8 cellular contexts compared by ENCODE assay signal in genomic region chr5:11182441-11183080, GRCh38.
DNase-seq lines count a peak whose midpoint lies in the region; ATAC-seq, FAIRE-seq and TF ChIP-seq lines count a peak whose summit lies in the region.

No MANE protein-coding gene starts in this region.

- H3K4me3 ChIP-seq in GM12878 = no peak overlapping the region

- SMC1A ChIA-PET in GM12878 (lab: Charles Lee; ENCODE audit: uncharacterized antibody, unreplicated experiment) = interaction anchor here (0.9 kb wide), 1 partner anchor 12 kb away, joined by 3 read pairs; no protein-coding TSS in a partner anchor

- TF ChIP-seq CTCF in C4-2B (conservative IDR thresholded peaks at IDR 0.05) = peak; percentile 79
- TF ChIP-seq CTCF in GM12878 (IDR thresholded peaks at IDR 0.05 in 2 of 3, conservative IDR thresholded peaks at IDR 0.05 in 1 of 3; ENCODE audit: control insufficient read depth in 2 of 3, extremely low read depth in 1 of 3, insufficient read depth in 1 of 3, low read depth in 3 of 3, low read length in 3 of 3) = peak; percentile 30 to 49 (median 38); a peak in 4 of 6 replicates

- in situ Hi-C loops in GM12878 (cut with MboI) = loop anchor here (25.0 kb wide), 1 partner anchor 720 kb away; no protein-coding TSS in a partner anchor

- no peaks in the 10 kb centered on the region for H3K36me3 ChIP-seq in GM12878 (ENCODE audit: control insufficient read depth in 2 of 2, insufficient read depth in 2 of 2, low read length in 1 of 2)

- POLR2A ChIA-PET in GM12878 (lab: Charles Lee) = interaction anchor here (0.9 kb wide), 1 partner anchor 450 kb away, joined by 3 read pairs; no protein-coding TSS in a partner anchor

- TF ChIP-seq POLR2A in GM12878 (IDR thresholded peaks at IDR 0.05; ENCODE audit: low read depth, low read length) = no peak

- 17% methylated on average over 3 of the region's 3 CpGs for WGBS in GM12878 (ENCODE audit: insufficient coverage, insufficient replicate concordance, low lambda C conversion rate, missing lambda C conversion rate)

- RAD21 ChIA-PET in GM12878 (lab: Charles Lee; ENCODE audit: unreplicated experiment) = interaction anchor here (1.0 kb wide), 1 partner anchor 487 kb away, joined by 3 read pairs; no protein-coding TSS in a partner anchor

- no peaks in the 10 kb centered on the region for H4K20me1 ChIP-seq in GM12878 (ENCODE audit: control insufficient read depth, insufficient read depth)

- no peak overlapping the region for H2AFZ ChIP-seq in GM12878 (ENCODE audit: control insufficient read depth, low read depth, low read length)

- no TSS peak for BruUV-seq in GM12878 (replicated peaks; lab: Mats Ljungman, UMichigan)

- H3K4me1 ChIP-seq in GM12878 (ENCODE audit: control insufficient read depth, insufficient read depth, low read length) = no peaks in the 10 kb centered on the region

- TF ChIP-seq RAD21 in GM12878 (IDR thresholded peaks at IDR 0.05; ENCODE audit: insufficient read depth, low read depth, low read length) = peak; percentile 55

- H3K9ac ChIP-seq in GM12878 (ENCODE audit: control insufficient read depth, insufficient read depth, low read length) = no peak overlapping the region

- H3K27ac ChIP-seq in C4-2B (no peak overlapping the region), GM12878 (ENCODE audit: control insufficient read depth, insufficient read depth) (no peak overlapping the region)

- DNase-seq in NCI-H1694 treated with DMSO at 0.1 percent for 48 hours (lab: John Stamatoyannopoulos, UW) = peak; percentile 92
- DNase-seq in GM12878 (ENCODE audit: low read depth, low spot score) = no peak
- peak; percentile 45 for DNase-seq in medulla oblongata (ENCODE audit: extremely low spot score)
- DNase-seq in NCI-H510A (lab: John Stamatoyannopoulos, UW) = no peak
- DNase-seq in MV-4-11 (lab: John Stamatoyannopoulos, UW) = no peak

- TF ChIP-seq EP300 in GM12878 (IDR thresholded peaks at IDR 0.05; ENCODE audit: borderline replicate concordance in 1 of 2, control insufficient read depth in 1 of 2, low read depth in 2 of 2, low read length in 2 of 2) = no peak

- intact Hi-C loops in GM12878 (cut with micrococcal nuclease; ENCODE audit: unreplicated experiment) = loop anchor here (1.0 to 10.0 kb wide), 3 partner anchors 194 to 728 kb away; no protein-coding TSS in a partner anchor

- peak; percentile 65 for FAIRE-seq in GM12878 (lab: Jason Lieb, UNC)

- peak; percentile 49 for ATAC-seq in GM19324 (IDR thresholded peaks at IDR 0.05; ENCODE audit: low FRiP score, unreplicated experiment)
- peak; percentile 54 for ATAC-seq in GM12878
- no peak for ATAC-seq in GM21786 (IDR thresholded peaks at IDR 0.05; ENCODE audit: unreplicated experiment)

- H3K79me2 ChIP-seq in GM12878 (ENCODE audit: control insufficient read depth, insufficient read depth, low read length) = no peaks in the 10 kb centered on the region

- CTCF ChIA-PET in GM12878 (lab: Yijun Ruan, JAX) = interaction anchor here (1.1 to 2.0 kb wide), 3 partner anchors 194 to 731 kb away, joined by 3 to 11 read pairs (median 4); no protein-coding TSS in a partner anchor

- H3K9me3 ChIP-seq in GM12878 (replicated peaks; ENCODE audit: control insufficient read depth, insufficient read depth, low read length) = no peaks in the 10 kb centered on the region

- H3K27me3 ChIP-seq in GM12878 (replicated peaks in 1 of 2; ENCODE audit: control insufficient read depth in 2 of 2, insufficient read depth in 2 of 2, low read length in 1 of 2) = no peaks in the 10 kb centered on the region

- no peak overlapping the region for H3K4me2 ChIP-seq in GM12878 (ENCODE audit: control insufficient read depth, insufficient read depth)

TF ChIP-seq in GM12878, 131 proteins besides CTCF, POLR2A, EP300 and RAD21:
- TF ChIP-seq HDAC6 (IDR thresholded peaks at IDR 0.05; ENCODE audit: unreplicated experiment) (no peak), SMC3 (IDR thresholded peaks at IDR 0.05; ENCODE audit: borderline replicate concordance, low read length) (peak; percentile 52; the same call in 1 of the 2 replicates), ASH2L (IDR thresholded peaks at IDR 0.05; ENCODE audit: borderline replicate concordance, low read depth) (no peak), YY1 (IDR thresholded peaks at IDR 0.05; ENCODE audit: low read depth, low read length) (no peak), FOXM1 (IDR thresholded peaks at IDR 0.05; ENCODE audit: low read depth, low read length) (no peak), LARP7 (IDR thresholded peaks at IDR 0.05) (no peak), ZBTB11 (CRISPR knock-in tag; IDR thresholded peaks at IDR 0.05) (no peak), SREBF2 (IDR thresholded peaks at IDR 0.05; ENCODE audit: low read length) (no peak), IKZF1 (conservative IDR thresholded peaks at IDR 0.05) (no peak), PKNOX1 (IDR thresholded peaks at IDR 0.05) (peak; percentile 37; the same call in 1 of the 2 replicates), BMI1 (IDR thresholded peaks at IDR 0.05; ENCODE audit: borderline replicate concordance) (peak; percentile 60), KDM1A (IDR thresholded peaks at IDR 0.05; ENCODE audit: borderline replicate concordance) (no peak), RELB (IDR thresholded peaks at IDR 0.05; ENCODE audit: low read depth) (no peak)

Comparison
In these comparisons a context has a peak if more than half of its experiments do, and no peak if none do; other contexts are left out.
1. DNase-seq: peak in NCI-H1694 treated with DMSO at 0.1 percent for 48 hours (single experiment) and medulla oblongata (single experiment); none in GM12878 (single experiment), NCI-H510A (single experiment) and MV-4-11 (single experiment).